ENCODE assay signal across 31 cellular contexts in genomic region chr12:128752386-128752785, GRCh38.
DNase-seq lines count a peak whose midpoint lies in the region; ATAC-seq and TF ChIP-seq lines count a peak whose summit lies in the region.
"Had no signal": no experiment of that assay in that cellular context is flagged by ENCODE, and none has a peak within 500 bp of the region (broad histone marks: within the 10 kb centered on the region; RNA-seq: fewer than 3 reads in every experiment).

No MANE protein-coding gene starts in this region.

- no peaks in the 10 kb centered on the region for H3K27me3 ChIP-seq in endodermal cell (ENCODE audit: control insufficient read depth, insufficient read depth, low read length, poor library complexity, severe bottlenecking)
- no peaks in the 10 kb centered on the region for H3K27me3 ChIP-seq in osteoblast (ENCODE audit: insufficient read depth, low read length)
- peaks cover 0 to 3% (median 0%) of the 10 kb centered on the region in 3 experiments for H3K27me3 ChIP-seq in neuronal stem cell (ENCODE audit: control insufficient read depth in 3 of 3, insufficient read depth in 3 of 3, low read depth in 1 of 3, low read length in 3 of 3)
- H3K27me3 ChIP-seq in left lung: peaks cover 0 to 3% of the 10 kb centered on the region in 2 donors
- H3K27me3 ChIP-seq: BE2C; BLaER1; BLaER1 treated with 17β-estradiol and CSF1 and Interleukin-3, amounts not matched to agents 10 nM and 100 nM had no signal

- H3K9ac ChIP-seq in endodermal cell (ENCODE audit: extremely low read depth, low read length, poor library complexity, severe bottlenecking) (no peak overlapping the region), neuronal stem cell (ENCODE audit: low read depth, low read length, poor library complexity) (no peak overlapping the region)
- H3K9ac ChIP-seq: BLaER1; BLaER1 treated with 17β-estradiol and CSF1 and Interleukin-3, amounts not matched to agents 10 nM and 100 nM had no signal

- H3K9me3 Mint-ChIP-seq in endodermal cell: peaks cover 6% of the 10 kb centered on the region
- H3K9me3 Mint-ChIP-seq: CD4-positive, alpha-beta T cell; CD4-positive, CD25-positive, alpha-beta regulatory T cell; CD8-positive, alpha-beta T cell had no signal

- no peak overlapping the region for H3K23ac ChIP-seq in neuronal stem cell (ENCODE audit: low read depth, low read length, poor library complexity)

- no peaks in the 10 kb centered on the region for H3K36me3 Mint-ChIP-seq in endodermal cell (ENCODE audit: low read depth)
- H3K36me3 Mint-ChIP-seq: CD14-positive monocyte; CD4-positive, alpha-beta memory T cell; CD4-positive, CD25-positive, alpha-beta regulatory T cell; CD8-positive, alpha-beta T cell had no signal

- DNase-seq in endodermal cell (peak; percentile 53), osteoblast (ENCODE audit: insufficient read length, low spot score, missing footprints) (peak; percentile 55), neuronal stem cell (ENCODE audit: low spot score) (no peak), left lung (no peak)
- DNase-seq: 8988T; ACHN; AML-193; BE2C; C1 segment of cervical spinal cord; Caco-2; Calu3; CD4-positive, alpha-beta memory T cell; CD4-positive, alpha-beta T cell; CD4-positive, CD25-positive, alpha-beta regulatory T cell; CD8-positive, alpha-beta memory T cell; CD8-positive, alpha-beta T cell; COR-L47; DMS 273 treated with DMSO at 0.1 percent for 48 hours; DMS153; DMS53; DMS79; DMS79 treated with DMSO at 0.1 percent for 48 hours; DND-41; EL had no signal

- H2AFZ ChIP-seq in osteoblast (ENCODE audit: low read length): no peak overlapping the region
- no peak overlapping the region for H2AFZ ChIP-seq in neuronal stem cell (ENCODE audit: low read length)

- no peak overlapping the region for H3K4ac ChIP-seq in neuronal stem cell (ENCODE audit: low read length)

- no peaks in the 10 kb centered on the region for H3K4me1 Mint-ChIP-seq in endodermal cell
- H3K4me1 Mint-ChIP-seq: B cell; CD14-positive monocyte; CD4-positive, alpha-beta memory T cell; CD4-positive, CD25-positive, alpha-beta regulatory T cell had no signal

- no peak overlapping the region for H3K27ac Mint-ChIP-seq in endodermal cell
- H3K27ac Mint-ChIP-seq: B cell; CD4-positive, alpha-beta memory T cell; CD4-positive, alpha-beta T cell; CD4-positive, CD25-positive, alpha-beta regulatory T cell; CD8-positive, alpha-beta T cell had no signal

- no peaks in the 10 kb centered on the region for H4K20me1 ChIP-seq in osteoblast (ENCODE audit: insufficient read depth, low read length)
- H4K20me1 ChIP-seq: BLaER1; BLaER1 treated with 17β-estradiol and CSF1 and Interleukin-3, amounts not matched to agents 10 nM and 100 nM had no signal

- H3K4me3 ChIP-seq in endodermal cell (ENCODE audit: low read length) (no peak overlapping the region), osteoblast (ENCODE audit: insufficient read depth, low read length) (no peak overlapping the region), neuronal stem cell (ENCODE audit: low read length in 2 of 2) (no peak overlapping the region), left lung (no peak overlapping the region)
- H3K4me3 ChIP-seq: A549; BLaER1; BLaER1 treated with 17β-estradiol and CSF1 and Interleukin-3, amounts not matched to agents 10 nM and 100 nM had no signal

- H4K8ac ChIP-seq in neuronal stem cell (ENCODE audit: low read depth, low read length): no peak overlapping the region

- no peak overlapping the region for H2AK5ac ChIP-seq in neuronal stem cell (ENCODE audit: low read depth, low read length)

- intact Hi-C loops in left lung (cut with DNase I): no loop called here

- H3K27me3 Mint-ChIP-seq in endodermal cell (ENCODE audit: insufficient read depth): peaks cover 2% of the 10 kb centered on the region
- H3K27me3 Mint-ChIP-seq: CD4-positive, alpha-beta T cell had no signal

- no peak for ATAC-seq in left lung
- ATAC-seq: A549; CD8-positive, alpha-beta T cell had no signal

- no peak overlapping the region for H4K91ac ChIP-seq in neuronal stem cell (ENCODE audit: low read depth, low read length, poor library complexity)

- no peaks in the 10 kb centered on the region for H3K36me3 ChIP-seq in endodermal cell (ENCODE audit: control insufficient read depth, insufficient read depth, low read length)
- no peaks in the 10 kb centered on the region for H3K36me3 ChIP-seq in osteoblast (ENCODE audit: insufficient read depth, low read length)
- no peaks in the 10 kb centered on the region for H3K36me3 ChIP-seq in neuronal stem cell (replicated peaks in 1 of 2; ENCODE audit: control insufficient read depth in 2 of 2, insufficient read depth in 2 of 2, low read length in 2 of 2)
- no peaks in the 10 kb centered on the region for H3K36me3 ChIP-seq in left lung
- H3K36me3 ChIP-seq: BE2C; BLaER1; BLaER1 treated with 17β-estradiol and CSF1 and Interleukin-3, amounts not matched to agents 10 nM and 100 nM had no signal

- no peak overlapping the region for H3K18ac ChIP-seq in neuronal stem cell (ENCODE audit: low read length)

- no peak overlapping the region for H2BK120ac ChIP-seq in neuronal stem cell (ENCODE audit: low read depth, low read length)

- no peak overlapping the region for H2BK15ac ChIP-seq in neuronal stem cell (ENCODE audit: low read length)

- no peaks in the 10 kb centered on the region for H3K79me2 ChIP-seq in osteoblast (ENCODE audit: insufficient read depth, low read length)

- H3K4me1 ChIP-seq in endodermal cell (ENCODE audit: control insufficient read depth, insufficient read depth, low read length) (no peaks in the 10 kb centered on the region), osteoblast (ENCODE audit: insufficient read depth, low read length) (no peaks in the 10 kb centered on the region), neuronal stem cell (ENCODE audit: control insufficient read depth in 2 of 2, insufficient read depth in 1 of 2, low read depth in 1 of 2, low read length in 2 of 2) (peaks cover 0 to 2% of the 10 kb centered on the region in 2 donors), left lung (no peaks in the 10 kb centered on the region)
- H3K4me1 ChIP-seq: A549, BE2C, Caco-2 had no signal

- no peak overlapping the region for H2BK12ac ChIP-seq in neuronal stem cell (ENCODE audit: low read length)

- no peak overlapping the region for H3K4me3 Mint-ChIP-seq in endodermal cell
- H3K4me3 Mint-ChIP-seq: B cell; CD14-positive monocyte; CD4-positive, alpha-beta memory T cell; CD4-positive, alpha-beta T cell; CD4-positive, CD25-positive, alpha-beta regulatory T cell; CD8-positive, alpha-beta memory T cell; CD8-positive, alpha-beta T cell had no signal

- TF ChIP-seq CTCF in endodermal cell (conservative IDR thresholded peaks at IDR 0.05) (no peak), osteoblast (IDR thresholded peaks at IDR 0.05; ENCODE audit: extremely low read depth, low read depth, low read length) (no peak), left lung (IDR thresholded peaks at IDR 0.05) (no peak)

- no peak overlapping the region for H3K4me2 ChIP-seq in osteoblast (ENCODE audit: insufficient read depth, low read length)
- no peak overlapping the region for H3K4me2 ChIP-seq in neuronal stem cell (ENCODE audit: insufficient read depth, low read length, poor library complexity, severe bottlenecking)
- H3K4me2 ChIP-seq: A549; BLaER1; BLaER1 treated with 17β-estradiol and CSF1 and Interleukin-3, amounts not matched to agents 10 nM and 100 nM had no signal

- no peaks in the 10 kb centered on the region for H3K79me1 ChIP-seq in neuronal stem cell (ENCODE audit: low read depth, low read length)

- H2BK5ac ChIP-seq in neuronal stem cell (ENCODE audit: low read length): no peak overlapping the region

- no peak overlapping the region for H3K27ac ChIP-seq in endodermal cell (ENCODE audit: low read depth, low read length)
- H3K27ac ChIP-seq in osteoblast (ENCODE audit: low read depth, low read length): no peak overlapping the region
- no peak overlapping the region for H3K27ac ChIP-seq in neuronal stem cell (replicated peaks; ENCODE audit: low read length)
- no peak overlapping the region for H3K27ac ChIP-seq in left lung
- H3K27ac ChIP-seq: 22Rv1; A549; BLaER1; BLaER1 treated with 17β-estradiol and CSF1 and Interleukin-3, amounts not matched to agents 10 nM and 100 nM; C4-2B had no signal

- no peak overlapping the region for H3K14ac ChIP-seq in neuronal stem cell (ENCODE audit: low read length)

- H3K9me3 ChIP-seq in endodermal cell (ENCODE audit: control insufficient read depth, low read length) (no peaks in the 10 kb centered on the region), osteoblast (ENCODE audit: low read depth, low read length) (no peaks in the 10 kb centered on the region), neuronal stem cell (replicated peaks in 1 of 2; ENCODE audit: control insufficient read depth in 2 of 2, insufficient read depth in 1 of 2, low read depth in 1 of 2, low read length in 2 of 2) (peaks cover 0 to 2% of the 10 kb centered on the region in 2 donors), left lung (peaks cover 0 to 2% of the 10 kb centered on the region in 2 donors)
- H3K9me3 ChIP-seq: A549, BE2C, BLaER1, Caco-2 had no signal

- 90 to 100% methylated on average over 3 to 5 of the region's 5 CpGs for WGBS in endodermal cell (ENCODE audit: insufficient coverage in 1 of 2, insufficient read length in 1 of 2), 2 experiments
- no CpG with 5 or more reads among the region's 5 CpGs for WGBS in neuronal stem cell (ENCODE audit: extremely low coverage in 2 of 2, insufficient read length in 2 of 2, insufficient replicate concordance in 1 of 2), 2 donors

Comparison
In these comparisons a context has a peak if more than half of its experiments do, and no peak if none do; other contexts are left out.
1. DNase-seq: peak in endodermal cell (single experiment) and osteoblast (single experiment); none in neuronal stem cell (single experiment) and left lung (0 of 2).